Comparison of ENCODE assay signal across 27 cellular contexts in the genomic region with DNA sequence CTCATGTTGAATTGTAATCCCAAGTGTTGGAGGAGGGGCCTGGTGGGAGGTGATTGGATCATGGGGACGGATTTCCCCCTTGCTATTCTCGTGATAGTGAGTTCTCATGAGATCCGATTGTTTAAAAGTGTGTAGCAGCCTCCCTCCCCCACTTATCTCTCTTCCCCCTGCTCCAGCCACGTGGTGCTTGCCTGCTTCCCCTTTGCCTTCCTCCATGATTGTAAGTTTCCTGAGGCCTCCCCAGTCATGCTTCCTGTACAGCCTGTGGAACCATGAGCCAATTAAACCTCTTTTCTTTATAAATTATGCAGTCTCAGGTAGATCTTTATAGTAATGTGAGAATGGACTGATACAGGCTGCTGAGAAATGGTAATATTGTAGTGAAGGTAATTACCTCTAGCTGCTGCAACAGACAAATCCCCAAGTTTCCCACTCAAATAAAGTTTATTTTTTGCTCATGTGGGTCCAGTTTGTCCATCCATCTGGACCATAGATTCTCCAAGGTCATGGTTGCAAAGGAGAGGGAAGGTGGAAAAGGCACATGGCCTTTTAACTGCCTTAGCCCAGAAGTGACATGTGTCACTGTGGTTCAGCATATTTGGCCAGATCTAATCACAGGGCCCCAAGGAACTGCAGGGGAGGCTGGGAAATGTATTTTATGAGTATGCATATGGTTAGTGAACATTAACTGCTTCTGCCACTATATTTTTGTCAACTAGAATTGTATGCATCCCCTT.
"Had no signal": no experiment of that assay in that cellular context is flagged by ENCODE, and none has a peak within 500 bp of the region (broad histone marks: within the 10 kb centered on the region; RNA-seq: fewer than 3 reads in every experiment).

No MANE protein-coding gene starts in this region.

- H3K27ac Mint-ChIP-seq: activated CD8-positive, alpha-beta memory T cell treated with anti-CD3 and anti-CD28 coated beads, Interleukin-2, amount 10 ng/mL, durations not matched to agents 7 days and 5 days; activated naive CD4-positive, alpha-beta T cell treated with anti-CD3 and anti-CD28 coated beads, Interleukin-2, amount 50 U/mL, for 72 hours; activated naive CD8-positive, alpha-beta T cell treated with anti-CD3 and anti-CD28 coated beads, Interleukin-2, amount 50 U/mL, for 24 hours; activated T-cell treated with anti-CD3 and anti-CD28 coated beads, Interleukin-2, amount 50 U/mL, for 24 hours; activated T-helper 1 cell treated with anti-CD3 and anti-CD28 coated beads, Interleukin-12 subunit alpha, Interleukin-12 subunit beta, Interleukin-2, Interleukin-4 antibody, amounts not matched to agents 30 ng/mL and 10 ng/mL and 1 ng/mL, durations not matched to agents 14 hours and 24 hours and 36 hours; T-cell had no signal

- H3K4me1 ChIP-seq: ascending aorta had no signal

- H3K4me2 ChIP-seq: KMS-11, PC-9 had no signal

- ATAC-seq: activated CD4-positive, CD25-positive, alpha-beta regulatory T cell treated with anti-CD3 and anti-CD28 coated beads, Interleukin-2, amount 50 U/mL, for 24 hours; activated CD8-positive, alpha-beta memory T cell treated with anti-CD3 and anti-CD28 coated beads, Interleukin-2, amount 10 ng/mL, durations not matched to agents 7 days and 5 days; activated naive CD4-positive, alpha-beta T cell treated with anti-CD3 and anti-CD28 coated beads, Interleukin-2, amount 50 U/mL, for 72 hours; activated naive CD8-positive, alpha-beta T cell treated with anti-CD3 and anti-CD28 coated beads, Interleukin-2, amount 50 U/mL, for 24 hours; body of pancreas; T-cell had no signal

- H3K4me3 Mint-ChIP-seq: activated CD8-positive, alpha-beta memory T cell treated with anti-CD3 and anti-CD28 coated beads, Interleukin-2, amount 10 ng/mL, durations not matched to agents 7 days and 5 days; activated naive CD8-positive, alpha-beta T cell treated with anti-CD3 and anti-CD28 coated beads, Interleukin-2, amount 50 U/mL, for 24 hours; activated T-cell treated with anti-CD3 and anti-CD28 coated beads, Interleukin-2, amount 50 U/mL, for 24 hours; activated T-helper 1 cell treated with anti-CD3 and anti-CD28 coated beads, Interleukin-12 subunit alpha, Interleukin-12 subunit beta, Interleukin-2, Interleukin-4 antibody, amounts not matched to agents 30 ng/mL and 10 ng/mL and 1 ng/mL, durations not matched to agents 14 hours and 24 hours and 36 hours; T-cell had no signal

- H3K27me3 ChIP-seq: ascending aorta, body of pancreas had no signal

- H3K27ac ChIP-seq: ascending aorta, body of pancreas, KMS-11, PC-9, WERI-Rb-1 had no signal

- H3K9me3 ChIP-seq: ascending aorta, body of pancreas had no signal

- H3K36me3 ChIP-seq: ascending aorta, WERI-Rb-1 had no signal

- H3K27me3 Mint-ChIP-seq: activated CD8-positive, alpha-beta memory T cell treated with anti-CD3 and anti-CD28 coated beads, Interleukin-2, amount 10 ng/mL, durations not matched to agents 7 days and 5 days; activated naive CD8-positive, alpha-beta T cell treated with anti-CD3 and anti-CD28 coated beads, Interleukin-2, amount 50 U/mL, for 24 hours; activated T-cell treated with anti-CD3 and anti-CD28 coated beads, Interleukin-2, amount 50 U/mL, for 24 hours; T-cell had no signal

- H3K9me3 Mint-ChIP-seq: activated naive CD4-positive, alpha-beta T cell treated with anti-CD3 and anti-CD28 coated beads, Interleukin-2, amount 50 U/mL, for 72 hours; activated naive CD8-positive, alpha-beta T cell treated with anti-CD3 and anti-CD28 coated beads, Interleukin-2, amount 50 U/mL, for 24 hours; activated T-cell treated with anti-CD3 and anti-CD28 coated beads, Interleukin-2, amount 50 U/mL, for 24 hours; activated T-helper 1 cell treated with anti-CD3 and anti-CD28 coated beads, Interleukin-12 subunit alpha, Interleukin-12 subunit beta, Interleukin-2, Interleukin-4 antibody, amounts not matched to agents 30 ng/mL and 10 ng/mL and 1 ng/mL, durations not matched to agents 14 hours and 24 hours and 36 hours; T-cell had no signal

- H3K9ac ChIP-seq: KMS-11 had no signal

- H2AFZ ChIP-seq: PC-9 had no signal

- H3K4me1 Mint-ChIP-seq: activated CD8-positive, alpha-beta memory T cell treated with anti-CD3 and anti-CD28 coated beads, Interleukin-2, amount 10 ng/mL, durations not matched to agents 7 days and 5 days; activated naive CD8-positive, alpha-beta T cell treated with anti-CD3 and anti-CD28 coated beads, Interleukin-2, amount 50 U/mL, for 24 hours; T-cell had no signal

- DNase-seq: activated CD4-positive, alpha-beta T cell treated with anti-CD3 and anti-CD28 coated beads for 48 hours; activated CD4-positive, alpha-beta T cell treated with anti-CD3 and anti-CD28 coated beads, Interleukin-2, amount 50 U/mL, for 48 hours; activated CD8-positive, alpha-beta memory T cell treated with anti-CD3 and anti-CD28 coated beads, Interleukin-2, amount 10 ng/mL, durations not matched to agents 7 days and 5 days; activated effector memory CD4-positive, alpha-beta T cell treated with anti-CD3 and anti-CD28 coated beads, Interleukin-2, amount 50 U/mL, for 16 hours; activated naive CD4-positive, alpha-beta T cell treated with Interleukin-2 at 50 U/mL for 16 hours; activated naive CD8-positive, alpha-beta T cell treated with anti-CD3 and anti-CD28 coated beads, Interleukin-2, amount 50 U/mL, for 24 hours; activated T-cell treated with anti-CD3 and anti-CD28 coated beads, Interleukin-2, amount 50 U/mL, for 24 hours; amniotic stem cell; body of pancreas; central memory CD4-positive, alpha-beta T cell; MM.1S; NCI-H1105; NCI-H1436; NCI-H187; NCI-H2081; NCI-H510A treated with DMSO at 0.1 percent for 48 hours; PC-9; SHP77 treated with DMSO at 0.1 percent for 48 hours; T-cell; T-helper 2 cell; T1000; WERI-Rb-1 had no signal

- H3K4me3 ChIP-seq: ascending aorta, body of pancreas, PC-9 had no signal
